In genomic region chr10:2979267-2979660, GRCh38 we compare ENCODE assay signal across 15 cellular contexts.
DNase-seq lines count a peak whose midpoint lies in the region; ATAC-seq, FAIRE-seq and TF ChIP-seq lines count a peak whose summit lies in the region.
"Had no signal": no experiment of that assay in that cellular context is flagged by ENCODE, and none has a peak within 500 bp of the region (broad histone marks: within the 10 kb centered on the region; RNA-seq: fewer than 3 reads in every experiment).

No MANE protein-coding gene starts in this region.

- WGBS in mesenchymal stem cell = 78% methylated on average over 8 of the region's 8 CpGs

- H2AFZ ChIP-seq in GM23338 (0 out of 2 replicates have a peak overlapping the region, but pooled peaks have one; percentile 23), astrocyte (ENCODE audit: low read depth, low read length) (no peak overlapping the region), mesenchymal stem cell (ENCODE audit: low read depth, low read length) (no peak overlapping the region), MM.1S (ENCODE audit: low read length) (no peak overlapping the region)

- no peaks in the 10 kb centered on the region for H4K20me1 ChIP-seq in GM23338 (replicated peaks; ENCODE audit: insufficient read depth)
- H4K20me1 ChIP-seq in astrocyte (ENCODE audit: insufficient read depth, low read length) = no peaks in the 10 kb centered on the region
- H4K20me1 ChIP-seq in MM.1S (ENCODE audit: insufficient read depth, low read length) = no peaks in the 10 kb centered on the region
- H4K20me1 ChIP-seq: BLaER1 had no signal

- H2BK120ac ChIP-seq in mesenchymal stem cell (ENCODE audit: low read depth, low read length) = no peak overlapping the region

- H3K4me3 Mint-ChIP-seq in GM23338 = no peak overlapping the region
- H3K4me3 Mint-ChIP-seq in astrocyte (ENCODE audit: unreplicated experiment) = no peak overlapping the region
- H3K4me3 Mint-ChIP-seq: activated naive CD8-positive, alpha-beta T cell treated with anti-CD3 and anti-CD28 coated beads for 36 hours had no signal

- no peak overlapping the region for H3K14ac ChIP-seq in mesenchymal stem cell (ENCODE audit: low read length in 2 of 2)

- H2BK5ac ChIP-seq in mesenchymal stem cell (ENCODE audit: low read depth, low read length, poor library complexity, severe bottlenecking) = no peak overlapping the region

- no peak for FAIRE-seq in astrocyte (lab: Jason Lieb, UNC)

- TF ChIP-seq CTCF in AG09309 (IDR thresholded peaks at IDR 0.05; ENCODE audit: control insufficient read depth, insufficient read depth, low read depth, low read length, missing control alignments) (no peak), GM23338 (conservative IDR thresholded peaks at IDR 0.05; ENCODE audit: low read depth in 2 of 2) (no peak), astrocyte (IDR thresholded peaks at IDR 0.05; ENCODE audit: insufficient read depth, low read depth, low read length) (no peak), MM.1S (IDR thresholded peaks at IDR 0.05; ENCODE audit: low read length) (no peak), BE2C (IDR thresholded peaks at IDR 0.05; ENCODE audit: low read depth, low read length) (no peak)

- H3K9ac ChIP-seq in astrocyte (ENCODE audit: low read length) (peak overlapping the region; percentile 87), mesenchymal stem cell (ENCODE audit: low read length) (peak overlapping the region; percentile 20), MM.1S (ENCODE audit: low read length) (no peak overlapping the region)
- H3K9ac ChIP-seq: BLaER1, KMS-11 had no signal

- H3K23ac ChIP-seq in mesenchymal stem cell (ENCODE audit: low read length in 2 of 2) = no peak overlapping the region

- H3K4me1 Mint-ChIP-seq in GM23338 (peaks cover 6% of the 10 kb centered on the region; the same call in 1 of the 3 replicates), astrocyte (ENCODE audit: low read depth, unreplicated experiment) (peaks cover 31% of the 10 kb centered on the region)
- H3K4me1 Mint-ChIP-seq: activated naive CD8-positive, alpha-beta T cell treated with anti-CD3 and anti-CD28 coated beads for 36 hours had no signal

- H4K91ac ChIP-seq in mesenchymal stem cell (ENCODE audit: low read length) = no peak overlapping the region

- H2BK15ac ChIP-seq in mesenchymal stem cell (ENCODE audit: low read depth, poor library complexity, severe bottlenecking) = no peak overlapping the region

- H3K27me3 ChIP-seq in GM23338 (ENCODE audit: insufficient read depth) = no peaks in the 10 kb centered on the region
- no peaks in the 10 kb centered on the region for H3K27me3 ChIP-seq in astrocyte (ENCODE audit: insufficient read depth, low read length)
- no peaks in the 10 kb centered on the region for H3K27me3 ChIP-seq in mesenchymal stem cell (ENCODE audit: control insufficient read depth in 1 of 2, insufficient read depth in 1 of 2, low read length in 2 of 2)
- no peaks in the 10 kb centered on the region for H3K27me3 ChIP-seq in MM.1S (replicated peaks; ENCODE audit: insufficient read depth, low read length)
- no peaks in the 10 kb centered on the region for H3K27me3 ChIP-seq in BE2C
- H3K27me3 ChIP-seq: BLaER1, vagina had no signal

- peak; percentile 67 for DNase-seq in AG09309 (ENCODE audit: low read depth)
- no peak for DNase-seq in GM23338 (ENCODE audit: low spot score)
- DNase-seq in astrocyte (ENCODE audit: low read depth) = peak; percentile 26
- DNase-seq in mesenchymal stem cell = peak; percentile 30
- DNase-seq in T-helper 2 cell = no peak
- no peak for DNase-seq in MM.1S
- DNase-seq in BE2C = no peak
- DNase-seq: activated naive CD8-positive, alpha-beta T cell treated with anti-CD3 and anti-CD28 coated beads for 36 hours; glutamatergic neuron; NCI-H2107; OCI-M1 had no signal

- H3K4me1 ChIP-seq in GM23338 (ENCODE audit: insufficient read depth) (0 out of 2 replicates have a peak, but pooled peaks cover 5% of the 10 kb centered on the region), astrocyte (ENCODE audit: insufficient read depth, low read length) (peaks cover 26% of the 10 kb centered on the region), mesenchymal stem cell (ENCODE audit: control insufficient read depth, insufficient read depth, low read depth, low read length) (peaks cover 17% of the 10 kb centered on the region), MM.1S (ENCODE audit: low read length) (no peaks in the 10 kb centered on the region), BE2C (no peaks in the 10 kb centered on the region)
- H3K4me1 ChIP-seq: vagina had no signal

- no peak overlapping the region for H4K8ac ChIP-seq in mesenchymal stem cell (ENCODE audit: low read length)

- no peaks in the 10 kb centered on the region for H3K9me2 ChIP-seq in GM23338 (ENCODE audit: insufficient read depth)
- no peaks in the 10 kb centered on the region for H3K9me2 ChIP-seq in MM.1S (replicated peaks; ENCODE audit: insufficient read depth, low read length)

- H3K9me3 ChIP-seq in astrocyte (ENCODE audit: insufficient read depth, low read depth, low read length) (no peaks in the 10 kb centered on the region), mesenchymal stem cell (ENCODE audit: control insufficient read depth, low read length) (no peaks in the 10 kb centered on the region), MM.1S (replicated peaks; ENCODE audit: insufficient read depth, low read length) (no peaks in the 10 kb centered on the region), BE2C (no peaks in the 10 kb centered on the region)
- H3K9me3 ChIP-seq: BLaER1, vagina had no signal

- H3K18ac ChIP-seq in mesenchymal stem cell (ENCODE audit: low read depth in 1 of 2, low read length in 2 of 2) = peak overlapping the region in 1 of 2 experiments; percentile 18

- no peaks in the 10 kb centered on the region for H3F3A ChIP-seq in GM23338 (replicated peaks; ENCODE audit: low read depth)
- no peaks in the 10 kb centered on the region for H3F3A ChIP-seq in MM.1S (ENCODE audit: insufficient read depth, low read length)

- H3K4ac ChIP-seq in mesenchymal stem cell (ENCODE audit: low read depth in 1 of 2, low read length in 2 of 2) = no peak overlapping the region

- H3K4me3 ChIP-seq in AG09309 (ENCODE audit: control insufficient read depth, low read depth, low read length) = no peak overlapping the region
- no peak overlapping the region for H3K4me3 ChIP-seq in GM23338
- H3K4me3 ChIP-seq in astrocyte (ENCODE audit: insufficient read depth, low read depth, low read length) = no peak overlapping the region
- H3K4me3 ChIP-seq in mesenchymal stem cell (ENCODE audit: insufficient read depth in 1 of 2, low read depth in 1 of 2, low read length in 2 of 2) = no peak overlapping the region
- no peak overlapping the region for H3K4me3 ChIP-seq in MM.1S (ENCODE audit: low read length)
- H3K4me3 ChIP-seq in BE2C (ENCODE audit: low read depth, low read length) = no peak overlapping the region
- H3K4me3 ChIP-seq: BLaER1, vagina had no signal

- no peaks in the 10 kb centered on the region for H3K36me3 ChIP-seq in GM23338 (ENCODE audit: insufficient read depth)
- H3K36me3 ChIP-seq in astrocyte (ENCODE audit: insufficient read depth, low read length) = no peaks in the 10 kb centered on the region
- H3K36me3 ChIP-seq in mesenchymal stem cell (ENCODE audit: control insufficient read depth in 1 of 2, insufficient read depth in 2 of 2, low read depth in 1 of 2, low read length in 2 of 2) = no peaks in the 10 kb centered on the region
- no peaks in the 10 kb centered on the region for H3K36me3 ChIP-seq in MM.1S (replicated peaks; ENCODE audit: insufficient read depth, low read length)
- H3K36me3 ChIP-seq in BE2C = no peaks in the 10 kb centered on the region
- H3K36me3 ChIP-seq: BLaER1, vagina had no signal

- H3K79me1 ChIP-seq in mesenchymal stem cell (replicated peaks; ENCODE audit: low read length, poor library complexity, severe bottlenecking) = no peaks in the 10 kb centered on the region

- ATAC-seq in GM23338 = no peak
- no peak for ATAC-seq in GM21367 (IDR thresholded peaks at IDR 0.05; ENCODE audit: unreplicated experiment)

- peaks cover 7% of the 10 kb centered on the region for H3K27me3 Mint-ChIP-seq in GM23338 (ENCODE audit: insufficient read depth, low read depth, poor library complexity)
- no peaks in the 10 kb centered on the region for H3K27me3 Mint-ChIP-seq in astrocyte (ENCODE audit: low read depth, unreplicated experiment)

- H3K27ac ChIP-seq in GM23338 (ENCODE audit: low read depth) (no peak overlapping the region), astrocyte (ENCODE audit: low read depth, low read length) (peak overlapping the region; percentile 98), mesenchymal stem cell (ENCODE audit: low read length, poor library complexity, severe bottlenecking) (peak overlapping the region; percentile 35), MM.1S (ENCODE audit: low read length) (no peak overlapping the region)
- H3K27ac ChIP-seq: BLaER1, KMS-11, vagina had no signal

- H3K9me3 Mint-ChIP-seq in GM23338 = no peaks in the 10 kb centered on the region
- no peaks in the 10 kb centered on the region for H3K9me3 Mint-ChIP-seq in astrocyte (ENCODE audit: unreplicated experiment)
- H3K9me3 Mint-ChIP-seq: activated naive CD8-positive, alpha-beta T cell treated with anti-CD3 and anti-CD28 coated beads for 36 hours had no signal

- H2BK12ac ChIP-seq in mesenchymal stem cell (ENCODE audit: low read length in 2 of 2) = no peak overlapping the region

- H3K79me2 ChIP-seq in GM23338 (replicated peaks; ENCODE audit: insufficient read depth) (no peaks in the 10 kb centered on the region), astrocyte (ENCODE audit: insufficient read depth, low read length) (no peaks in the 10 kb centered on the region), MM.1S (ENCODE audit: low read length) (no peaks in the 10 kb centered on the region)

- H3K4me2 ChIP-seq in GM23338 (no peak overlapping the region), astrocyte (ENCODE audit: low read length) (no peak overlapping the region), mesenchymal stem cell (ENCODE audit: low read length, poor library complexity, severe bottlenecking) (no peak overlapping the region), MM.1S (ENCODE audit: low read depth, low read length) (no peak overlapping the region)
- H3K4me2 ChIP-seq: BLaER1, KMS-11 had no signal

- H3K36me3 Mint-ChIP-seq in GM23338 (ENCODE audit: low read depth) = no peaks in the 10 kb centered on the region
- no peaks in the 10 kb centered on the region for H3K36me3 Mint-ChIP-seq in astrocyte (ENCODE audit: low read depth, unreplicated experiment)
- H3K36me3 Mint-ChIP-seq: activated naive CD8-positive, alpha-beta T cell treated with anti-CD3 and anti-CD28 coated beads for 36 hours had no signal

- H3K27ac Mint-ChIP-seq in GM23338 (peak overlapping the region; percentile 9; the same call in 1 of the 2 replicates), astrocyte (ENCODE audit: unreplicated experiment) (peak overlapping the region; percentile 97)
- H3K27ac Mint-ChIP-seq: activated naive CD8-positive, alpha-beta T cell treated with anti-CD3 and anti-CD28 coated beads for 36 hours had no signal

- H2AK5ac ChIP-seq in mesenchymal stem cell (ENCODE audit: low read length, severe bottlenecking) = no peak overlapping the region

TF ChIP-seq in GM23338, 12 proteins besides CTCF, POLR2A, EP300 and RAD21 (continues in another document):
- TF ChIP-seq CREB1 (CRISPR knock-in tag; IDR thresholded peaks at IDR 0.05; ENCODE audit: low read depth) (no peak), ZNF331 (CRISPR knock-in tag; IDR thresholded peaks at IDR 0.05; ENCODE audit: low read depth) (no peak)

Comparison
In these comparisons a context has a peak if more than half of its experiments do, and no peak if none do; other contexts are left out.
1. DNase-seq: peak in AG09309 (single experiment), astrocyte (single experiment) and mesenchymal stem cell (single experiment); none in GM23338 (single experiment), T-helper 2 cell (0 of 5), MM.1S (single experiment) and BE2C (single experiment).
2. H3K27ac ChIP-seq: peak in astrocyte (single experiment) and mesenchymal stem cell (single experiment); none in GM23338 (single experiment) and MM.1S (single experiment).